8 cellular contexts compared by ENCODE assay signal in the genomic region with DNA sequence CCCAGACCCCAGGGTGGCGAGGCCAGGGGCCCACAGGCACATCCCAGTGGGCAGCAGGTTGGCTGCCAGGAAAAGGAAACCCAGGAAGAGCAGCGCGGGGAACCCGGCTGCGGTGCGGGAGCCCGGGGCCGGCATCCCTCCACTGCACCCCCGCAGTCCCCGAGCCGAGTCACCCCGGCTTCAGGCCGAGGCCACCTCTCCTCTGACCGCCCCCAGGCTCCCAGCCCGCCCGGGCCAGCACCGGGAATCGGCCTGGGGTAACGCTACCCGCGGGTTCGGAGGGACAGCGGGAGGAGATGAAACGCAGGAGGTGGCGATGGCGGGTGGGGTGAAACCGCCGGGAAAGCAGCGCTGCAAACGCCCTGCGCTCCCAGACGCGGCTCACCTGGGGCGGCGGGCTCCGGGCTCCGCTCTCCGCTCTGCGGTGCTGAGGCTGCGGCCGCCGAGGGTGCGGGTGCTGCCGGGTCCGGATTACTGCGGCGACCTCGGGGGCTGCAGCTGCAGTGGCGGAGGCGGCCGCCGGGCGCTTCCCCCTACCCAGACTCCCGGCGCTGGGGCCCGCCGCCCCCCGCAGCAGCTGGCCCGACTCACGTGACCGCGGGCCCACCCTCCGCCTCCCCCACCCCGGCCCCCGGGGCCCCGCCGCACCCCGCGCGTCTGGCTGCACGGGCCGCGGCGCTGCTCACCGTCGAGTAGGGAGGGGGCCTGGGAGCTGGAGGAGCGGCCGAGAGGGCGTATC. TPM values are rescaled to one million over a fixed set of nuclear protein-coding genes. Genes with fewer than 3 reads are reported as not detected.
DNase-seq lines count a peak whose midpoint lies in the region; ATAC-seq and TF ChIP-seq lines count a peak whose summit lies in the region.

A gene with protein sequence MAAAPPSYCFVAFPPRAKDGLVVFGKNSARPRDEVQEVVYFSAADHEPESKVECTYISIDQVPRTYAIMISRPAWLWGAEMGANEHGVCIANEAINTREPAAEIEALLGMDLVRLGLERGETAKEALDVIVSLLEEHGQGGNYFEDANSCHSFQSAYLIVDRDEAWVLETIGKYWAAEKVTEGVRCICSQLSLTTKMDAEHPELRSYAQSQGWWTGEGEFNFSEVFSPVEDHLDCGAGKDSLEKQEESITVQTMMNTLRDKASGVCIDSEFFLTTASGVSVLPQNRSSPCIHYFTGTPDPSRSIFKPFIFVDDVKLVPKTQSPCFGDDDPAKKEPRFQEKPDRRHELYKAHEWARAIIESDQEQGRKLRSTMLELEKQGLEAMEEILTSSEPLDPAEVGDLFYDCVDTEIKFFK (minus strand): TSS at position 545 of the 739 bp plus-strand sequence. CDS start 20,734 bp downstream, outside the sequence.

- H3K36me3 ChIP-seq in CD8-positive, alpha-beta T cell (ENCODE audit: insufficient read depth, low read length), result no peaks in the 10 kb centered on the region

- no peaks in the 10 kb centered on the region for H3K27me3 ChIP-seq in CD8-positive, alpha-beta T cell (ENCODE audit: insufficient read depth, low read length)
- H3K27me3 ChIP-seq in HL-60 (ENCODE audit: insufficient read depth, poor library complexity, severe bottlenecking), result peaks cover 17% of the 10 kb centered on the region

- H3K27ac Mint-ChIP-seq in CD8-positive, alpha-beta T cell, result peak within 1 kb of the TSS; percentile 73
- no peak within 1 kb of the TSS for H3K27ac Mint-ChIP-seq in T-helper 1 cell treated with Interleukin-12 subunit alpha and Interleukin-12 subunit beta and Interleukin-4 antibody, amounts not matched to agents 30 μg/mL and 1 μg/mL, for 36 hours
- no peak within 1 kb of the TSS for H3K27ac Mint-ChIP-seq in central memory CD8-positive, alpha-beta T cell (ENCODE audit: low read depth)

- peak; percentile 43 for ATAC-seq in CD8-positive, alpha-beta T cell
- peak; percentile 41 for ATAC-seq in GM19397 (IDR thresholded peaks at IDR 0.05; ENCODE audit: unreplicated experiment)
- peak; percentile 25 for ATAC-seq in central memory CD8-positive, alpha-beta T cell (replicated peaks; ENCODE audit: extremely low read depth, poor library complexity, severe bottlenecking)

- CTCF ChIA-PET in CD8-positive, alpha-beta T cell (lab: Charles Lee), result interaction anchor here (1.1 kb wide), 1 partner anchor 33 kb away, joined by 3 read pairs; no protein-coding TSS in a partner anchor

- H3K4me3 Mint-ChIP-seq in CD8-positive, alpha-beta T cell, result peak within 1 kb of the TSS; percentile 83
- H3K4me3 Mint-ChIP-seq in T-helper 1 cell treated with Interleukin-12 subunit alpha and Interleukin-12 subunit beta and Interleukin-4 antibody, amounts not matched to agents 30 μg/mL and 1 μg/mL, for 36 hours, result peak within 1 kb of the TSS; percentile 53
- peak within 1 kb of the TSS; percentile 70 for H3K4me3 Mint-ChIP-seq in central memory CD8-positive, alpha-beta T cell

- H3K4me3 ChIP-seq in CD8-positive, alpha-beta T cell (ENCODE audit: low read depth, low read length), result peak within 1 kb of the TSS; percentile 70
- H3K4me3 ChIP-seq in HL-60 (replicated peaks; ENCODE audit: insufficient read depth, low read length) (peak within 1 kb of the TSS; percentile 73), skin epidermis (peak within 1 kb of the TSS; percentile 55 to 87 (median 74))

- POLR2A ChIA-PET in CD8-positive, alpha-beta T cell (lab: Charles Lee), result no interaction called here

- peak within 1 kb of the TSS; percentile 37 for H3K27ac ChIP-seq in CD8-positive, alpha-beta T cell (ENCODE audit: low read depth, low read length)
- H3K27ac ChIP-seq in HL-60 (replicated peaks), result no peak within 1 kb of the TSS
- H3K27ac ChIP-seq in skin epidermis, result peak within 1 kb of the TSS; percentile 57 to 91 (median 83)

- H3K9me3 Mint-ChIP-seq in CD8-positive, alpha-beta T cell, result peaks cover 11% of the 10 kb centered on the region
- peaks cover 4% of the 10 kb centered on the region for H3K9me3 Mint-ChIP-seq in T-helper 1 cell treated with Interleukin-12 subunit alpha and Interleukin-12 subunit beta and Interleukin-4 antibody, amounts not matched to agents 30 μg/mL and 1 μg/mL, for 36 hours
- no peaks in the 10 kb centered on the region for H3K9me3 Mint-ChIP-seq in central memory CD8-positive, alpha-beta T cell

- intact Hi-C loops in CD8-positive, alpha-beta T cell (cut with DNase I, micrococcal nuclease), result loop anchor here (1.0 to 5.0 kb wide), 2 partner anchors 37 to 38 kb away; a partner anchor contains a TSS

- H3K4me1 Mint-ChIP-seq in CD8-positive, alpha-beta T cell (ENCODE audit: low read depth), result peaks cover 24% of the 10 kb centered on the region
- H3K4me1 Mint-ChIP-seq in T-helper 1 cell treated with Interleukin-12 subunit alpha and Interleukin-12 subunit beta and Interleukin-4 antibody, amounts not matched to agents 30 μg/mL and 1 μg/mL, for 36 hours (ENCODE audit: low read depth), result peaks cover 3% of the 10 kb centered on the region
- peaks cover 6% of the 10 kb centered on the region for H3K4me1 Mint-ChIP-seq in central memory CD8-positive, alpha-beta T cell

- H3K9me3 ChIP-seq in CD8-positive, alpha-beta T cell (ENCODE audit: low read length), result no peaks in the 10 kb centered on the region

- no peak for TF ChIP-seq CTCF in CD8-positive, alpha-beta T cell (IDR thresholded peaks at IDR 0.05)
- TF ChIP-seq CTCF in HL-60 (IDR thresholded peaks at IDR 0.05; ENCODE audit: insufficient read depth, low read length), result no peak

- H3K27me3 Mint-ChIP-seq in CD8-positive, alpha-beta T cell (ENCODE audit: low read depth), result peaks cover 25% of the 10 kb centered on the region
- H3K27me3 Mint-ChIP-seq in T-helper 1 cell treated with Interleukin-12 subunit alpha and Interleukin-12 subunit beta and Interleukin-4 antibody, amounts not matched to agents 30 μg/mL and 1 μg/mL, for 36 hours (ENCODE audit: low read depth), result peaks cover 62% of the 10 kb centered on the region
- peaks cover 66% of the 10 kb centered on the region for H3K27me3 Mint-ChIP-seq in central memory CD8-positive, alpha-beta T cell

- H3K4me1 ChIP-seq in CD8-positive, alpha-beta T cell (ENCODE audit: insufficient read depth, low read length), result peaks cover 13% of the 10 kb centered on the region

- peaks cover 3% of the 10 kb centered on the region for H3K36me3 Mint-ChIP-seq in CD8-positive, alpha-beta T cell
- H3K36me3 Mint-ChIP-seq in T-helper 1 cell treated with Interleukin-12 subunit alpha and Interleukin-12 subunit beta and Interleukin-4 antibody, amounts not matched to agents 30 μg/mL and 1 μg/mL, for 36 hours (ENCODE audit: low read depth), result no peaks in the 10 kb centered on the region
- no peaks in the 10 kb centered on the region for H3K36me3 Mint-ChIP-seq in central memory CD8-positive, alpha-beta T cell (ENCODE audit: insufficient read depth)

- DNase-seq in CD8-positive, alpha-beta T cell, result peak in 6 of 7 experiments; percentile 6 to 65 (median 28)
- peak in 1 of 2 experiments; percentile 4 for DNase-seq in HL-60 (ENCODE audit: low read depth in 1 of 2, low spot score in 1 of 2)
- DNase-seq in central memory CD8-positive, alpha-beta T cell (ENCODE audit: low spot score in 2 of 2), result no peak
- DNase-seq in islet precursor cell, result peak; percentile 74
- no peak for DNase-seq in NCI-H2107 treated with DMSO at 0.1 percent for 48 hours (lab: John Stamatoyannopoulos, UW; ENCODE audit: unreplicated experiment)

RNA-seq across cellular contexts. Expression of the gene that starts here (rescaled TPM):
- 1 to 10 TPM; 5.7 to 6.8 TPM for total RNA-seq in CD8-positive, alpha-beta T cell

Comparison
In these comparisons a context has a peak if more than half of its experiments do, and no peak if none do; other contexts are left out.
1. DNase-seq: peak in CD8-positive, alpha-beta T cell (6 of 7) and islet precursor cell (single experiment); none in central memory CD8-positive, alpha-beta T cell (0 of 2) and NCI-H2107 treated with DMSO at 0.1 percent for 48 hours (single experiment).
2. Peak in every context shown above with its lines, with median percentiles within 50 percentile points of each other: ATAC-seq, H3K4me3 ChIP-seq and H3K4me3 Mint-ChIP-seq.